ENCODE assay signal across 7 cellular contexts in genomic region chr10:46693265-46693664, GRCh38.
DNase-seq lines count a peak whose midpoint lies in the region; ATAC-seq, FAIRE-seq and TF ChIP-seq lines count a peak whose summit lies in the region.
"Not testable (repeated sequence)": the region's sequence is repeated elsewhere in the genome, so short reads cannot be mapped to it uniquely, and the experiment has no call there.

No MANE protein-coding gene starts in this region.

- not testable (repeated sequence) for H3K14ac ChIP-seq in IMR-90 (replicated peaks; ENCODE audit: low read depth, low read length)

- H3K27ac ChIP-seq in IMR-90 (ENCODE audit: insufficient read depth, low read length); Panc1 (ENCODE audit: low read length); HepG2 (ENCODE audit: extremely low read length, insufficient read depth, low read length): not testable (repeated sequence)

- not testable (repeated sequence) for TF ChIP-seq RAD21 in IMR-90 (IDR thresholded peaks at IDR 0.05; ENCODE audit: low read length); HepG2 (CRISPR knock-in tag; IDR thresholded peaks at IDR 0.05)

- H2BK120ac ChIP-seq in IMR-90 (ENCODE audit: low read depth, low read length): not testable (repeated sequence)

- POLR2A ChIA-PET in IMR-90 (lab: Charles Lee; ENCODE audit: unreplicated experiment); Panc1 (lab: Charles Lee); MCF 10A (lab: Yijun Ruan, JAX); HepG2 (lab: Yijun Ruan, JAX): not testable (repeated sequence)

- not testable (repeated sequence) for H3K4me1 ChIP-seq in IMR-90 (ENCODE audit: control insufficient read depth, insufficient read depth, low read length); Panc1 (ENCODE audit: control insufficient read depth, insufficient read depth, low read length); HepG2 (ENCODE audit: insufficient read depth, low read length)

- H3K79me1 ChIP-seq in IMR-90 (ENCODE audit: low read depth in 1 of 2, low read length in 2 of 2): not testable (repeated sequence)

- not testable (repeated sequence) for H4K5ac ChIP-seq in IMR-90 (ENCODE audit: low read depth, low read length)

- not testable (repeated sequence) for H3K4me1 Mint-ChIP-seq in Calu3 (ENCODE audit: low read depth, unreplicated experiment); MCF 10A (ENCODE audit: insufficient read depth, unreplicated experiment); progenitor cell of endocrine pancreas (ENCODE audit: low read depth)

- not testable (repeated sequence) for H3K4me2 ChIP-seq in IMR-90 (ENCODE audit: low read depth, low read length); HepG2 (ENCODE audit: low read depth, low read length)

- H3K36me3 Mint-ChIP-seq in Calu3 (ENCODE audit: insufficient read depth, unreplicated experiment); MCF 10A (ENCODE audit: insufficient read depth, unreplicated experiment); progenitor cell of endocrine pancreas (ENCODE audit: insufficient read depth): not testable (repeated sequence)

- H2BK20ac ChIP-seq in IMR-90 (ENCODE audit: low read depth, low read length): not testable (repeated sequence)

- H3K36me3 ChIP-seq in IMR-90 (ENCODE audit: control insufficient read depth, insufficient read depth, low read length); Panc1 (ENCODE audit: control insufficient read depth, insufficient read depth, low read length); HepG2 (replicated peaks in 1 of 2; ENCODE audit: control insufficient read depth in 1 of 2, insufficient read depth in 2 of 2, low read length in 2 of 2): not testable (repeated sequence)

- H3K9me1 ChIP-seq in IMR-90 (ENCODE audit: insufficient read depth, low read length): not testable (repeated sequence)

- H2AK5ac ChIP-seq in IMR-90 (ENCODE audit: low read depth, low read length): not testable (repeated sequence)

- not testable (repeated sequence) for TF ChIP-seq EP300 in HepG2 (IDR thresholded peaks at IDR 0.05; ENCODE audit: low read depth in 2 of 2, low read length in 2 of 2); HepG2 (CRISPR knock-in tag; IDR thresholded peaks at IDR 0.05; ENCODE audit: borderline replicate concordance)

- peak; percentile 1 for DNase-seq in Calu3
- DNase-seq in IMR-90; Panc1 (ENCODE audit: low read depth, low spot score); MCF 10A (ENCODE audit: unreplicated experiment); fibroblast of the aortic adventitia (ENCODE audit: low read depth); HepG2 (ENCODE audit: low spot score); progenitor cell of endocrine pancreas (ENCODE audit: low spot score, unreplicated experiment): not testable (repeated sequence)

- not testable (repeated sequence) for BruUV-seq in Calu3 (replicated peaks; lab: Mats Ljungman, UMichigan); IMR-90 (replicated peaks; lab: Mats Ljungman, UMichigan); Panc1 (replicated peaks; lab: Mats Ljungman, UMichigan); MCF 10A (replicated peaks; lab: Mats Ljungman, UMichigan); HepG2 (replicated peaks; lab: Mats Ljungman, UMichigan)

- in situ Hi-C loops in IMR-90 (cut with MboI; ENCODE audit: low sequenced_read_pairs); Panc1 (cut with HindIII; ENCODE audit: low pct_unique_long_range_greater_than_20kb, low sequenced_read_pairs); HepG2 (cut with HindIII; ENCODE audit: extremely low pct_ligation_motif_present, low pct_unique_long_range_greater_than_20kb): not testable (repeated sequence)

- not testable (repeated sequence) for H4K91ac ChIP-seq in IMR-90 (ENCODE audit: insufficient read depth, low read depth, low read length)

- not testable (repeated sequence) for TF ChIP-seq POLR2A in IMR-90 (IDR thresholded peaks at IDR 0.05; ENCODE audit: low read depth, low read length); HepG2 (IDR thresholded peaks at IDR 0.05; ENCODE audit: insufficient read depth in 1 of 2, low read depth in 2 of 2, low read length in 2 of 2)

- H3K27me3 Mint-ChIP-seq in Calu3 (ENCODE audit: unreplicated experiment); MCF 10A (ENCODE audit: insufficient read depth, unreplicated experiment); progenitor cell of endocrine pancreas: not testable (repeated sequence)

- H3K23ac ChIP-seq in IMR-90 (ENCODE audit: low read depth, low read length): not testable (repeated sequence)

- CTCF ChIA-PET in Calu3 (lab: Charles Lee); IMR-90 (lab: Yijun Ruan, JAX); Panc1 (lab: Charles Lee); MCF 10A (lab: Yijun Ruan, JAX); HepG2 (lab: Yijun Ruan, JAX; ENCODE audit: low intra/inter-chr PET ratio, low total read pairs): not testable (repeated sequence)

- FAIRE-seq in HepG2 (lab: Jason Lieb, UNC): not testable (repeated sequence)

- ATAC-seq in IMR-90 (ENCODE audit: low read depth): peak; percentile 68
- ATAC-seq in Panc1, HepG2: not testable (repeated sequence)

- intact Hi-C loops in Calu3 (cut with micrococcal nuclease; ENCODE audit: unreplicated experiment); IMR-90 (cut with micrococcal nuclease); Panc1 (cut with micrococcal nuclease; ENCODE audit: unreplicated experiment); MCF 10A (cut with micrococcal nuclease); HepG2 (cut with micrococcal nuclease; ENCODE audit: unreplicated experiment): not testable (repeated sequence)

- H3K4me3 Mint-ChIP-seq in Calu3 (ENCODE audit: low read depth, unreplicated experiment); MCF 10A (ENCODE audit: unreplicated experiment); progenitor cell of endocrine pancreas (ENCODE audit: low read depth): not testable (repeated sequence)

- not testable (repeated sequence) for H3K27ac Mint-ChIP-seq in Calu3 (ENCODE audit: unreplicated experiment); MCF 10A (ENCODE audit: low read depth, unreplicated experiment); progenitor cell of endocrine pancreas

- not testable (repeated sequence) for H3K56ac ChIP-seq in IMR-90 (ENCODE audit: extremely low read depth, insufficient read depth, low read length)

- not testable (repeated sequence) for H2AFZ ChIP-seq in IMR-90 (replicated peaks; ENCODE audit: low read length, poor library complexity); HepG2 (ENCODE audit: low read length)

- H2BK15ac ChIP-seq in IMR-90 (ENCODE audit: low read depth, low read length): not testable (repeated sequence)

- not testable (repeated sequence) for H3K4me3 ChIP-seq in IMR-90 (ENCODE audit: insufficient read depth, low read depth, low read length); Panc1 (ENCODE audit: low read depth in 2 of 2, low read length in 2 of 2); fibroblast of the aortic adventitia (ENCODE audit: low read depth, low read length); HepG2 (replicated peaks in 1 of 3; ENCODE audit: insufficient read depth in 1 of 3, low read depth in 2 of 3, low read length in 3 of 3)

- H2BK5ac ChIP-seq in IMR-90 (ENCODE audit: low read depth, low read length, poor library complexity, severe bottlenecking): not testable (repeated sequence)

- dilution Hi-C loops in IMR-90 (cut with HindIII; ENCODE audit: low sequenced_read_pairs, unreplicated experiment): not testable (repeated sequence)

- H3K4ac ChIP-seq in IMR-90 (ENCODE audit: low read depth, low read length): not testable (repeated sequence)

- H3K27me3 ChIP-seq in IMR-90 (ENCODE audit: control insufficient read depth, insufficient read depth, low read length); Panc1 (ENCODE audit: control insufficient read depth, insufficient read depth, low read length); HepG2 (ENCODE audit: control insufficient read depth in 1 of 2, insufficient read depth in 2 of 2, low read length in 2 of 2): not testable (repeated sequence)

- whole genome bisulfite sequencing in IMR-90 (ENCODE audit: extremely low coverage in 2 of 2, insufficient read length in 1 of 2), 2 experiments: no CpG with 5 or more reads among the region's 2 CpGs
- 0% methylated on average over 1 of the region's 2 CpGs for WGBS in HepG2 (ENCODE audit: low lambda C conversion rate)

- not testable (repeated sequence) for H3K9me3 ChIP-seq in IMR-90 (ENCODE audit: control insufficient read depth, insufficient read depth, low read length); Panc1 (ENCODE audit: control insufficient read depth, insufficient read depth, low read depth, low read length); HepG2 (ENCODE audit: low read length)

- not testable (repeated sequence) for TF ChIP-seq CTCF in Calu3 (IDR thresholded peaks at IDR 0.05; ENCODE audit: unreplicated experiment); HepG2 (CRISPR knock-in tag; IDR thresholded peaks at IDR 0.05)
- TF ChIP-seq CTCF in IMR-90 (conservative IDR thresholded peaks at IDR 0.05; ENCODE audit: low read depth, low read length): peak; percentile 20; the same call in 1 of the 2 replicates
- peak; percentile 6; the same call in 1 of the 2 replicates for TF ChIP-seq CTCF in Panc1 (IDR thresholded peaks at IDR 0.05)
- peak; percentile 29 for TF ChIP-seq CTCF in MCF 10A (IDR thresholded peaks at IDR 0.05; ENCODE audit: unreplicated experiment)
- TF ChIP-seq CTCF in fibroblast of the aortic adventitia (IDR thresholded peaks at IDR 0.05; ENCODE audit: insufficient read depth, low read length): peak; percentile 22
- TF ChIP-seq CTCF in progenitor cell of endocrine pancreas (IDR thresholded peaks at IDR 0.05; ENCODE audit: unreplicated experiment): peak; percentile 43

- not testable (repeated sequence) for H3K9ac ChIP-seq in IMR-90 (ENCODE audit: low read depth, low read length); HepG2 (ENCODE audit: insufficient read depth, low read depth, low read length)

- not testable (repeated sequence) for H4K20me1 ChIP-seq in IMR-90 (ENCODE audit: insufficient read depth, low read length); HepG2 (ENCODE audit: insufficient read depth, low read length)

- H4K8ac ChIP-seq in IMR-90 (ENCODE audit: low read depth in 2 of 2, low read length in 2 of 2): not testable (repeated sequence)

- not testable (repeated sequence) for H3K9me3 Mint-ChIP-seq in Calu3 (ENCODE audit: low read depth, unreplicated experiment); MCF 10A (ENCODE audit: unreplicated experiment); progenitor cell of endocrine pancreas (ENCODE audit: low read depth)

- H3K18ac ChIP-seq in IMR-90 (ENCODE audit: low read depth, low read length): not testable (repeated sequence)

- H2AK9ac ChIP-seq in IMR-90 (replicated peaks; ENCODE audit: low read depth, low read length, poor library complexity): not testable (repeated sequence)

- not testable (repeated sequence) for H3K79me2 ChIP-seq in HepG2 (ENCODE audit: insufficient read depth, low read length)
